ENCODE assay signal across 1 cellular context in the genomic region with DNA sequence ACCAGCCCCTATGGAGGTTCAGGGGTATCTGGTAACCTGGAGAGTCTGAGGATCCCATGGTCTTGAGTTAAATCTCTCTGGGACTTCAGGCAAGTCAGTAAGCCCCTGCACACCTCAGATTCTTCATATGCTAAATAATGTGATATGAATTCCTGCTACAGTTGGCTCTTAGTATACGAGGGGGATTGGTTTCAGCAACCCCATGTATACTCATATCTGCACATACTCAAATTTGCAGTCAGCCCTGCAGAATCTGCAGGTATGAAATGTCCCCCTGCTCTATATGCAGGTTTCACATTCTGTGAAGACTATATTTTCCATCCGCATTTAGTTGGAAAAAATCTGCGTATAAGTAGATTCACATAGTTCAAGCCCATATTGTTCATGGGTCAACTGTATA.
TF ChIP-seq lines count a peak whose summit lies in the region.

No MANE protein-coding gene starts in this region.

TF ChIP-seq in A549, 52 proteins besides CTCF, POLR2A, EP300 and RAD21 (continued from another document):
- TF ChIP-seq HMGXB4 (CRISPR knock-in tag; IDR thresholded peaks at IDR 0.05; ENCODE audit: borderline replicate concordance) (no peak), BHLHE40 (IDR thresholded peaks at IDR 0.05; ENCODE audit: low read depth, low read length) (no peak), HES2 (IDR thresholded peaks at IDR 0.05) (no peak), SMC3 (IDR thresholded peaks at IDR 0.05) (no peak), POLR2AphosphoS2 (conservative IDR thresholded peaks at IDR 0.05; ENCODE audit: low read length) (no peak)
